Comparison of ENCODE assay signal across 8 cellular contexts in the genomic region with DNA sequence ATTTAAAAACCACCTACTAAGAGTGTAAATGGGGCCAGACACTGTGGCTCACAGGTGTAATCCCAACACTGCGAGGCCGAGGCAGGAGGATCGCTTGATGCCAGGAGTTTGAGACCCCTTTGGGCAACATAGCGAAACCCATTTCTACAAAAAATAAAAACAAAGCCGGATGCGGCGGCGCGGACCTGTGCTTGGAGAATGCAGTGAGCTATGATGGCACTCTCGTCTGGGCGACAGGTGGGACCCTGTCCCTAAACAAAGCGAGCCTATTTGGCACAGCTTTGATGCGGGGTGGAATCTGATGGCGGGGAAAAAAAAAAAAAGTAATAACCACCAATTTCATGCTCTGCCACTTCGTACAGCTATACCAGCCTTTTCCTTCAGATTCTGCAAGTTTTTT. TPM values are rescaled to one million over a fixed set of nuclear protein-coding genes. Genes with fewer than 3 reads are reported as not detected.
DNase-seq lines count a peak whose midpoint lies in the region; ATAC-seq and TF ChIP-seq lines count a peak whose summit lies in the region.

No MANE protein-coding gene starts in this region.

- peaks cover 26% of the 10 kb centered on the region for H3K36me3 Mint-ChIP-seq in chondrocyte (ENCODE audit: low read depth)
- H3K36me3 Mint-ChIP-seq in naive thymus-derived CD4-positive, alpha-beta T cell, result peaks cover 4 to 41% (median 29%) of the 10 kb centered on the region in 5 donors

- peaks cover 58% of the 10 kb centered on the region for H4K20me1 ChIP-seq in OCI-LY7 (ENCODE audit: insufficient read depth, low read length)

- peaks cover 90% of the 10 kb centered on the region for H3K79me2 ChIP-seq in OCI-LY7 (ENCODE audit: insufficient read depth, low read depth, low read length)

- no peaks in the 10 kb centered on the region for H3K27me3 ChIP-seq in BE2C
- H3K27me3 ChIP-seq in naive thymus-derived CD4-positive, alpha-beta T cell (ENCODE audit: control insufficient read depth in 2 of 2, insufficient read depth in 2 of 2, low read length in 2 of 2), result no peaks in the 10 kb centered on the region

- DNase-seq in BE2C (no peak), OCI-LY7 (ENCODE audit: low spot score) (peak; percentile 48), chondrocyte (ENCODE audit: low spot score) (no peak), NCI-H524 treated with DMSO at 0.1 percent for 48 hours (lab: John Stamatoyannopoulos, UW) (no peak), NCI-H526 treated with DMSO at 0.1 percent for 48 hours (lab: John Stamatoyannopoulos, UW) (no peak)
- peak in 1 of 9 donors; percentile 6 for DNase-seq in naive thymus-derived CD4-positive, alpha-beta T cell

- peaks cover 61% of the 10 kb centered on the region for H3K36me3 ChIP-seq in BE2C
- peaks cover 86% of the 10 kb centered on the region for H3K36me3 ChIP-seq in OCI-LY7 (ENCODE audit: insufficient read depth, low read length)
- peaks cover 5 to 37% (median 18%) of the 10 kb centered on the region in 3 experiments for H3K36me3 ChIP-seq in naive thymus-derived CD4-positive, alpha-beta T cell (ENCODE audit: control insufficient read depth in 2 of 3, insufficient read depth in 3 of 3, low read length in 3 of 3)

- BruUV-seq in OCI-LY7 (replicated peaks; lab: Mats Ljungman, UMichigan), result TSS peak; percentile 53

- H2AFZ ChIP-seq in OCI-LY7 (ENCODE audit: low read length), result no peak overlapping the region

- intact Hi-C loops in OCI-LY7 (cut with micrococcal nuclease; ENCODE audit: unreplicated experiment), result loop anchor here (2.0 kb wide), 1 partner anchor 95 kb away; a partner anchor contains a TSS
- intact Hi-C loops in naive thymus-derived CD4-positive, alpha-beta T cell (cut with micrococcal nuclease), result loop anchor here in 1 of 2 donors (2.0 to 5.0 kb wide), 2 partner anchors 229 to 674 kb away; no protein-coding TSS in a partner anchor

- H3K9me3 ChIP-seq in BE2C, result no peaks in the 10 kb centered on the region
- no peaks in the 10 kb centered on the region for H3K9me3 ChIP-seq in OCI-LY7 (ENCODE audit: low read length)
- no peaks in the 10 kb centered on the region for H3K9me3 ChIP-seq in naive thymus-derived CD4-positive, alpha-beta T cell (ENCODE audit: control insufficient read depth in 2 of 3, low read length in 3 of 3)

- H3K4me3 ChIP-seq in BE2C (ENCODE audit: low read depth, low read length) (peak overlapping the region; percentile 86), OCI-LY7 (ENCODE audit: low read depth, low read length, poor library complexity, severe bottlenecking) (peak overlapping the region; percentile 99)
- peak overlapping the region; percentile 98 for H3K4me3 ChIP-seq in naive thymus-derived CD4-positive, alpha-beta T cell (ENCODE audit: low read length)

- peak overlapping the region; percentile 87 for H3K27ac Mint-ChIP-seq in chondrocyte (ENCODE audit: unreplicated experiment)
- H3K27ac Mint-ChIP-seq in naive thymus-derived CD4-positive, alpha-beta T cell, result peak overlapping the region; percentile 61 to 99 (median 86)

- TF ChIP-seq CTCF in BE2C (IDR thresholded peaks at IDR 0.05; ENCODE audit: low read depth, low read length) (no peak), OCI-LY7 (conservative IDR thresholded peaks at IDR 0.05; ENCODE audit: low read length) (no peak), chondrocyte (IDR thresholded peaks at IDR 0.05) (no peak)

- POLR2A ChIA-PET in OCI-LY7 (lab: Charles Lee), result interaction anchor here (0.7 to 2.2 kb wide), 8 partner anchors 13 to 65 kb away, joined by 3 to 8 read pairs (median 4); a partner anchor contains a TSS
- POLR2A ChIA-PET in naive thymus-derived CD4-positive, alpha-beta T cell (lab: Charles Lee), result interaction anchor here (0.6 to 6.1 kb wide), 8 partner anchors 15 to 1731 kb away, joined by 3 to 101 read pairs (median 8); a partner anchor contains a TSS

- peak overlapping the region; percentile 98 for H3K4me2 ChIP-seq in OCI-LY7 (ENCODE audit: low read length)

- H3K9me2 ChIP-seq in OCI-LY7 (ENCODE audit: insufficient read depth, low read length), result no peaks in the 10 kb centered on the region

- ATAC-seq in naive thymus-derived CD4-positive, alpha-beta T cell, result no peak
- ATAC-seq in HG02571 (IDR thresholded peaks at IDR 0.05; ENCODE audit: unreplicated experiment), result no peak
- ATAC-seq in HG03439 (IDR thresholded peaks at IDR 0.05; ENCODE audit: unreplicated experiment), result no peak

- no peaks in the 10 kb centered on the region for H3K27me3 Mint-ChIP-seq in chondrocyte (ENCODE audit: low read depth)
- H3K27me3 Mint-ChIP-seq in naive thymus-derived CD4-positive, alpha-beta T cell, result peaks cover 0 to 3% (median 0%) of the 10 kb centered on the region in 5 donors

- CTCF ChIA-PET in OCI-LY7 (lab: Charles Lee; ENCODE audit: unreplicated experiment), result no interaction called here
- CTCF ChIA-PET in naive thymus-derived CD4-positive, alpha-beta T cell (lab: Charles Lee), result interaction anchor here (0.7 to 0.9 kb wide), 2 partner anchors 14 to 154 kb away, joined by 3 to 4 read pairs; no protein-coding TSS in a partner anchor

- no peaks in the 10 kb centered on the region for H3K9me3 Mint-ChIP-seq in chondrocyte (ENCODE audit: low read depth)
- H3K9me3 Mint-ChIP-seq in naive thymus-derived CD4-positive, alpha-beta T cell, result no peaks in the 10 kb centered on the region

- peak overlapping the region; percentile 88 for H3K27ac ChIP-seq in OCI-LY7 (ENCODE audit: low read depth, low read length, poor library complexity, severe bottlenecking)
- H3K27ac ChIP-seq in naive thymus-derived CD4-positive, alpha-beta T cell (ENCODE audit: low read depth, low read length), result peak overlapping the region; percentile 94

- H3K4me1 Mint-ChIP-seq in chondrocyte (ENCODE audit: low read depth), result peaks cover 44% of the 10 kb centered on the region
- H3K4me1 Mint-ChIP-seq in naive thymus-derived CD4-positive, alpha-beta T cell, result peaks cover 40 to 79% (median 68%) of the 10 kb centered on the region in 7 donors

- H3K4me3 Mint-ChIP-seq in chondrocyte (ENCODE audit: unreplicated experiment), result peak overlapping the region; percentile 98
- H3K4me3 Mint-ChIP-seq in naive thymus-derived CD4-positive, alpha-beta T cell, result peak overlapping the region; percentile 87 to 100 (median 98)

- H3K4me1 ChIP-seq in BE2C (no peaks in the 10 kb centered on the region), OCI-LY7 (ENCODE audit: insufficient read depth, low read length, poor library complexity, severe bottlenecking) (peaks cover 51% of the 10 kb centered on the region)
- peaks cover 15 to 27% of the 10 kb centered on the region in 2 donors for H3K4me1 ChIP-seq in naive thymus-derived CD4-positive, alpha-beta T cell (ENCODE audit: control insufficient read depth in 2 of 2, insufficient read depth in 2 of 2, low read length in 2 of 2)

RNA-seq across cellular contexts. Expression of a gene that starts 1.1 kb away (rescaled TPM):
- 463 TPM for polyA plus RNA-seq in BE2C (2012; ENCODE audit: insufficient read depth, insufficient read length, low read depth)
- total RNA-seq in OCI-LY7 (2014; rRNA removed; shearing (Covaris generic)), result 319 and 321 TPM in 2 replicates
- total RNA-seq in OCI-LY7 (2022) (340 and 386 TPM in 2 replicates), chondrocyte (169 to 200 TPM (median 175 TPM) in 3 replicates)
- 100 to 1,000 TPM; 147 to 225 (median 154) TPM for total RNA-seq in naive thymus-derived CD4-positive, alpha-beta T cell
- polyA plus RNA-seq in naive thymus-derived CD4-positive, alpha-beta T cell, result 100 to 1,000 TPM in 1 of 2 donors, 10 to 100 TPM in 1; 63.3 to 111 TPM

RNA-seq across cellular contexts. Expression of a gene that starts 2.0 kb away (rescaled TPM):
- polyA plus RNA-seq in BE2C (2012; ENCODE audit: insufficient read depth, insufficient read length, low read depth), result 128 TPM
- 128 and 147 TPM in 2 replicates for total RNA-seq in OCI-LY7 (2014; rRNA removed; shearing (Covaris generic))
- total RNA-seq in OCI-LY7 (2022) (102 and 117 TPM in 2 replicates), chondrocyte (52.2 to 70.6 TPM (median 53.1 TPM) in 3 replicates)
- total RNA-seq in naive thymus-derived CD4-positive, alpha-beta T cell, result 10 to 100 TPM; 18.8 to 67.9 (median 39.4) TPM
- 100 to 1,000 TPM in 1 of 2 donors, 10 to 100 TPM in 1; 90.3 to 122 TPM for polyA plus RNA-seq in naive thymus-derived CD4-positive, alpha-beta T cell

RNA-seq across cellular contexts. Expression of a gene that starts 11.8 kb away (rescaled TPM):
- 0.40 TPM for polyA plus RNA-seq in BE2C (2012; ENCODE audit: insufficient read depth, insufficient read length, low read depth)
- not detected in 2 replicates for total RNA-seq in OCI-LY7 (2014; rRNA removed; shearing (Covaris generic))
- total RNA-seq in OCI-LY7 (2022), result not detected in 2 replicates
- not detected in 3 replicates for total RNA-seq in chondrocyte
- total RNA-seq in naive thymus-derived CD4-positive, alpha-beta T cell, result 1 to 10 TPM in 1 of 5 experiments, under 1 TPM in 2, not detected in 2; 0.73 to 1.4 (median 0.97) TPM
- not detected for polyA plus RNA-seq in naive thymus-derived CD4-positive, alpha-beta T cell

RNA-seq across cellular contexts. Expression of a gene that starts 26.4 kb away (rescaled TPM):
- 12.2 TPM for polyA plus RNA-seq in BE2C (2012; ENCODE audit: insufficient read depth, insufficient read length, low read depth)
- total RNA-seq in OCI-LY7 (2014; rRNA removed; shearing (Covaris generic)), result 39.4 and 42.4 TPM in 2 replicates
- total RNA-seq in OCI-LY7 (2022) (90.1 and 110 TPM in 2 replicates), chondrocyte (36.0 to 43.5 TPM (median 38.4 TPM) in 3 replicates)
- 10 to 100 TPM; 18.5 to 53.9 (median 28.0) TPM for total RNA-seq in naive thymus-derived CD4-positive, alpha-beta T cell
- 10 to 100 TPM; 29.1 to 43.1 TPM for polyA plus RNA-seq in naive thymus-derived CD4-positive, alpha-beta T cell
